Comparison of ENCODE assay signal across 2 cellular contexts in the genomic region with DNA sequence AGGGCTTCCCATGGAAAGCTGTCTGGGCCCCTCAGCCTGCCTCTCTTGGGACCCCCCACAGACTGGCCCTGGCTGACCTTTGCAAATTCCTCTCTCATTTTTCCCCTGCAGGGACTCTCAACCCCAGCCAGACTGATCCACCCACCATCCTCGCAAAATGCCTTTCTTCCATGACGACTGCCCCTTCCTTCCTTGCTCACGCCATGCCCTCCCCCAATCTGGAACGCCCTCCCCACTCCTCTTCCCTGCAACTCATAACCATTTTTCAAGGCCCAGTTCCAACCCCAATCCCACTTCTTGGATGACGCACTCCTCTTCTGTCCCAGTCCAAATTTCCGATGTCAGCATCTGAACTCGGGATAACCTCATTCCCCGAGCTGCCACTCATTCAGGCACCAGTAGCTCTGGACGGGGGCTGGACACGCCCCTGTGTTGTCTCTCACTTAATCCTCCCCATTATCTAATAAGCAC.
A peak's percentile ranks its signal among the peaks of the same experiment; 100 is the strongest.
TF ChIP-seq lines count a peak whose summit lies in the region.

No MANE protein-coding gene starts in this region.

TF ChIP-seq in K562, 482 proteins besides CTCF, POLR2A, EP300 and RAD21 (continues in another document):
- TF ChIP-seq ZNF316 (IDR thresholded peaks at IDR 0.05) (0 out of 2 replicates have a peak, but pooled peaks have one; percentile 9), JUN (IDR thresholded peaks at IDR 0.05; ENCODE audit: borderline replicate concordance, low read depth, low read length) (no peak), JUN (CRISPR knock-in tag; IDR thresholded peaks at IDR 0.05; ENCODE audit: borderline replicate concordance) (no peak), HDAC1 (IDR thresholded peaks at IDR 0.05) (no peak), MLLT1 (IDR thresholded peaks at IDR 0.05) (no peak), POLR2G (IDR thresholded peaks at IDR 0.05; ENCODE audit: low read depth, low read length) (no peak), CHD1 (IDR thresholded peaks at IDR 0.05; ENCODE audit: low read length) (no peak), CEBPB (tag; IDR thresholded peaks at IDR 0.05) (no peak), PKNOX1 (IDR thresholded peaks at IDR 0.05) (peak; percentile 90), TCF7L2 (IDR thresholded peaks at IDR 0.05; ENCODE audit: low read depth, low read length) (no peak), NR4A1 (CRISPR knock-in tag; IDR thresholded peaks at IDR 0.05) (no peak), NR4A1 (tag; IDR thresholded peaks at IDR 0.05) (no peak), ZNF212 (CRISPR knock-in tag; IDR thresholded peaks at IDR 0.05) (no peak), CAMTA2 (CRISPR knock-in tag; conservative IDR thresholded peaks at IDR 0.05) (no peak), ZNF253 (CRISPR knock-in tag; conservative IDR thresholded peaks at IDR 0.05) (no peak), ARID3B (CRISPR knock-in tag; IDR thresholded peaks at IDR 0.05; ENCODE audit: borderline replicate concordance) (no peak), SREBF1 (IDR thresholded peaks at IDR 0.05; ENCODE audit: borderline replicate concordance, low read depth, low read length) (no peak), SRSF9 (IDR thresholded peaks at IDR 0.05; ENCODE audit: borderline replicate concordance, low read depth, low read length) (no peak), MAFG (tag; conservative IDR thresholded peaks at IDR 0.05) (no peak), PPARD (CRISPR knock-in tag; IDR thresholded peaks at IDR 0.05) (no peak), ZNF197 (CRISPR knock-in tag; IDR thresholded peaks at IDR 0.05; ENCODE audit: low read depth) (no peak), PBX2 (CRISPR knock-in tag; IDR thresholded peaks at IDR 0.05; ENCODE audit: low read depth) (no peak), PBX2 (tag; conservative IDR thresholded peaks at IDR 0.05; ENCODE audit: low read depth) (peak; percentile 39; the same call in 1 of the 2 replicates), FOXJ2 (tag; IDR thresholded peaks at IDR 0.05) (no peak)
- TF ChIP-seq, protein P1, sequence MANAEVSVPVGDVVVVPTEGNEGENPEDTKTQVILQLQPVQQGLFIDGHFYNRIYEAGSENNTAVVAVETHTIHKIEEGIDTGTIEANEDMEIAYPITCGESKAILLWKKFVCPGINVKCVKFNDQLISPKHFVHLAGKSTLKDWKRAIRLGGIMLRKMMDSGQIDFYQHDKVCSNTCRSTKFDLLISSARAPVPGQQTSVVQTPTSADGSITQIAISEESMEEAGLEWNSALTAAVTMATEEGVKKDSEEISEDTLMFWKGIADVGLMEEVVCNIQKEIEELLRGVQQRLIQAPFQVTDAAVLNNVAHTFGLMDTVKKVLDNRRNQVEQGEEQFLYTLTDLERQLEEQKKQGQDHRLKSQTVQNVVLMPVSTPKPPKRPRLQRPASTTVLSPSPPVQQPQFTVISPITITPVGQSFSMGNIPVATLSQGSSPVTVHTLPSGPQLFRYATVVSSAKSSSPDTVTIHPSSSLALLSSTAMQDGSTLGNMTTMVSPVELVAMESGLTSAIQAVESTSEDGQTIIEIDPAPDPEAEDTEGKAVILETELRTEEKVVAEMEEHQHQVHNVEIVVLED (CRISPR knock-in tag; IDR thresholded peaks at IDR 0.05) = no peak

TF ChIP-seq in SK-N-SH treated with all-trans-retinoic acid at 6 μM for 48 hours, 23 proteins besides CTCF, POLR2A, EP300 and RAD21:
- TF ChIP-seq TOX (CRISPR knock-in tag; IDR thresholded peaks at IDR 0.05; ENCODE audit: borderline replicate concordance) = no peak
- TF ChIP-seq RARB (CRISPR knock-in tag; IDR thresholded peaks at IDR 0.05) = no peak
- TF ChIP-seq TSHZ2 (CRISPR knock-in tag; IDR thresholded peaks at IDR 0.05) = no peak
- no peak for TF ChIP-seq CSRNP3 (CRISPR knock-in tag; IDR thresholded peaks at IDR 0.05)
- TF ChIP-seq ISL1 (CRISPR knock-in tag; IDR thresholded peaks at IDR 0.05) = no peak
- TF ChIP-seq ZNF70 (CRISPR knock-in tag; IDR thresholded peaks at IDR 0.05) = no peak
- TF ChIP-seq, protein P2, sequence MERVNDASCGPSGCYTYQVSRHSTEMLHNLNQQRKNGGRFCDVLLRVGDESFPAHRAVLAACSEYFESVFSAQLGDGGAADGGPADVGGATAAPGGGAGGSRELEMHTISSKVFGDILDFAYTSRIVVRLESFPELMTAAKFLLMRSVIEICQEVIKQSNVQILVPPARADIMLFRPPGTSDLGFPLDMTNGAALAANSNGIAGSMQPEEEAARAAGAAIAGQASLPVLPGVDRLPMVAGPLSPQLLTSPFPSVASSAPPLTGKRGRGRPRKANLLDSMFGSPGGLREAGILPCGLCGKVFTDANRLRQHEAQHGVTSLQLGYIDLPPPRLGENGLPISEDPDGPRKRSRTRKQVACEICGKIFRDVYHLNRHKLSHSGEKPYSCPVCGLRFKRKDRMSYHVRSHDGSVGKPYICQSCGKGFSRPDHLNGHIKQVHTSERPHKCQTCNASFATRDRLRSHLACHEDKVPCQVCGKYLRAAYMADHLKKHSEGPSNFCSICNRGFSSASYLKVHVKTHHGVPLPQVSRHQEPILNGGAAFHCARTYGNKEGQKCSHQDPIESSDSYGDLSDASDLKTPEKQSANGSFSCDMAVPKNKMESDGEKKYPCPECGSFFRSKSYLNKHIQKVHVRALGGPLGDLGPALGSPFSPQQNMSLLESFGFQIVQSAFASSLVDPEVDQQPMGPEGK (CRISPR knock-in tag; IDR thresholded peaks at IDR 0.05; ENCODE audit: borderline replicate concordance) = no peak
- TF ChIP-seq TCF4 (CRISPR knock-in tag; IDR thresholded peaks at IDR 0.05; ENCODE audit: borderline replicate concordance) = no peak
- TF ChIP-seq ARNTL (CRISPR knock-in tag; IDR thresholded peaks at IDR 0.05; ENCODE audit: borderline replicate concordance, low read depth) = no peak
